Comparison of ENCODE assay signal across 16 cellular contexts in genomic region chr11:126430581-126431320, GRCh38.
DNase-seq lines count a peak whose midpoint lies in the region; ATAC-seq and TF ChIP-seq lines count a peak whose summit lies in the region.
"Had no signal": no experiment of that assay in that cellular context is flagged by ENCODE, and none has a peak within 500 bp of the region (broad histone marks: within the 10 kb centered on the region; RNA-seq: fewer than 3 reads in every experiment).

No MANE protein-coding gene starts in this region.

- H3K9me3 ChIP-seq in SK-N-SH (no peaks in the 10 kb centered on the region), stomach (no peaks in the 10 kb centered on the region)
- H3K9me3 ChIP-seq: testis had no signal

- H3K27ac ChIP-seq in SK-N-SH (ENCODE audit: low read depth in 2 of 2, low read length in 1 of 2) (peak overlapping the region in 1 of 2 experiments; percentile 79; a peak in 2 of 4 replicates), RWPE1 (peak overlapping the region; percentile 87), stomach (peak overlapping the region in 4 of 5 donors; percentile 47 to 67 (median 64))
- H3K27ac ChIP-seq: 22Rv1 had no signal

- TF ChIP-seq EP300 in SK-N-SH (IDR thresholded peaks at IDR 0.05; ENCODE audit: borderline replicate concordance in 1 of 2, low read depth in 1 of 2, low read length in 1 of 2) (no peak), stomach (IDR thresholded peaks at IDR 0.05) (no peak)

- TF ChIP-seq CTCF in SK-N-SH (IDR thresholded peaks at IDR 0.05) = no peak
- no peak for TF ChIP-seq CTCF in RWPE1 (conservative IDR thresholded peaks at IDR 0.05; ENCODE audit: low read depth)
- no peak for TF ChIP-seq CTCF in fibroblast of mammary gland (conservative IDR thresholded peaks at IDR 0.05; ENCODE audit: control insufficient read depth, insufficient read depth, low read depth, low read length)
- TF ChIP-seq CTCF in stomach (IDR thresholded peaks at IDR 0.05) = no peak

- H3K4me2 ChIP-seq in SK-N-SH = no peak overlapping the region; the same call in 1 of the 2 replicates

- intact Hi-C loops in stomach (cut with DNase I; ENCODE audit: low total_unique reads) = loop anchor here (10.0 kb wide), 1 partner anchor 914 kb away; no protein-coding TSS in a partner anchor

- ATAC-seq in SK-N-SH treated with all-trans-retinoic acid at 6 μM for 48 hours (no peak; the same call in 1 of the 3 replicates), GM19035 (IDR thresholded peaks at IDR 0.05; ENCODE audit: unreplicated experiment) (no peak)

- H3K27me3 ChIP-seq in SK-N-SH (ENCODE audit: insufficient read depth) (no peaks in the 10 kb centered on the region), stomach (no peaks in the 10 kb centered on the region)
- H3K27me3 ChIP-seq: testis had no signal

- H3K9ac ChIP-seq in SK-N-SH = no peak overlapping the region

- DNase-seq in SK-N-SH (no peak), RWPE1 (ENCODE audit: low spot score) (no peak), fibroblast of mammary gland (ENCODE audit: low read depth) (peak; percentile 40), stomach (no peak), NCI-H2081 (lab: John Stamatoyannopoulos, UW) (no peak), kidney glomerular epithelial cell (lab: John Stamatoyannopoulos, UW) (no peak)
- DNase-seq: activated naive CD4-positive, alpha-beta T cell; CD4-positive, alpha-beta memory T cell; NCI-H187; NCI-H526 treated with DMSO at 0.1 percent for 48 hours; stimulated activated CD4-positive, alpha-beta T cell treated with anti-CD3 and anti-CD28 coated beads, Interleukin-1b, Interleukin-23, amount 100 ng/mL, for 48 hours; T-helper 1 cell had no signal

- 93% methylated on average over 10 of the region's 10 CpGs for WGBS in SK-N-SH (ENCODE audit: low lambda C conversion rate)
- WGBS in stomach, 5 donors = 82 to 91% (median 84%) methylated on average over 10 of the region's 10 CpGs

- H3K4me3 ChIP-seq in SK-N-SH (ENCODE audit: low read depth in 2 of 2, low read length in 1 of 2) (no peak overlapping the region), fibroblast of mammary gland (ENCODE audit: control insufficient read depth, low read depth, low read length) (no peak overlapping the region), stomach (no peak overlapping the region)
- H3K4me3 ChIP-seq: testis had no signal

- H4K20me1 ChIP-seq in SK-N-SH (ENCODE audit: insufficient read depth) = no peaks in the 10 kb centered on the region

- TF ChIP-seq RAD21 in SK-N-SH (IDR thresholded peaks at IDR 0.05; ENCODE audit: low read length) = no peak

- H3K9me2 ChIP-seq in SK-N-SH = no peaks in the 10 kb centered on the region

- POLR2A ChIA-PET in SK-N-SH (lab: Yijun Ruan, JAX) = no interaction called here
- POLR2A ChIA-PET in RWPE1 (lab: Yijun Ruan, JAX; ENCODE audit: low non-redundant PET) = no interaction called here

- no peaks in the 10 kb centered on the region for H3K36me3 ChIP-seq in SK-N-SH (replicated peaks in 1 of 2; ENCODE audit: control insufficient read depth in 1 of 2, insufficient read depth in 2 of 2, low read length in 1 of 2)
- no peaks in the 10 kb centered on the region for H3K36me3 ChIP-seq in stomach

- TF ChIP-seq POLR2A in stomach (IDR thresholded peaks at IDR 0.05) = no peak

- no peaks in the 10 kb centered on the region for H3K79me2 ChIP-seq in SK-N-SH (ENCODE audit: insufficient read depth)

- H3K4me1 ChIP-seq in SK-N-SH (ENCODE audit: control insufficient read depth in 1 of 2, insufficient read depth in 2 of 2, low read depth in 1 of 2, low read length in 1 of 2) = peaks cover 0 to 14% of the 10 kb centered on the region in 2 experiments; a peak in 3 of 4 replicates
- peaks cover 0 to 19% (median 9%) of the 10 kb centered on the region in 4 donors for H3K4me1 ChIP-seq in stomach

- H2AFZ ChIP-seq in SK-N-SH (ENCODE audit: low read depth) = peak overlapping the region; percentile 85

- no peaks in the 10 kb centered on the region for H3F3A ChIP-seq in SK-N-SH (replicated peaks; ENCODE audit: insufficient read depth)

- CTCF ChIA-PET in SK-N-SH (lab: Yijun Ruan, JAX) (interaction anchor here (0.9 to 8.3 kb wide), 7 partner anchors 10 to 1591 kb away, joined by 3 to 41 read pairs (median 4); no protein-coding TSS in a partner anchor), RWPE1 (lab: Yijun Ruan, JAX) (interaction anchor here (0.7 to 3.4 kb wide), 4 partner anchors 9 to 120 kb away, joined by 3 to 15 read pairs (median 4); no protein-coding TSS in a partner anchor)

TF ChIP-seq in SK-N-SH, 30 proteins besides CTCF, POLR2A, EP300 and RAD21:
- no peak for TF ChIP-seq MAX (IDR thresholded peaks at IDR 0.05; ENCODE audit: low read depth)
- no peak for TF ChIP-seq RCOR1 (IDR thresholded peaks at IDR 0.05; ENCODE audit: low read length)
- peak; percentile 19; the same call in 1 of the 2 replicates for TF ChIP-seq TCF12 (IDR thresholded peaks at IDR 0.05)
- TF ChIP-seq IRF3 (IDR thresholded peaks at IDR 0.05; ENCODE audit: low read depth, low read length) = no peak

TF ChIP-seq in SK-N-SH treated with all-trans-retinoic acid at 6 μM for 48 hours, 23 proteins besides CTCF, POLR2A, EP300 and RAD21:
- no peak for TF ChIP-seq CREB5 (CRISPR knock-in tag; IDR thresholded peaks at IDR 0.05; ENCODE audit: low read depth)
- TF ChIP-seq PATZ1 (CRISPR knock-in tag; IDR thresholded peaks at IDR 0.05; ENCODE audit: borderline replicate concordance) = no peak
- TF ChIP-seq CSDC2 (CRISPR knock-in tag; IDR thresholded peaks at IDR 0.05) = no peak
- no peak for TF ChIP-seq ARNTL (CRISPR knock-in tag; IDR thresholded peaks at IDR 0.05; ENCODE audit: borderline replicate concordance, low read depth)
- TF ChIP-seq CSRNP3 (CRISPR knock-in tag; IDR thresholded peaks at IDR 0.05) = no peak
- no peak for TF ChIP-seq BACH2 (CRISPR knock-in tag; IDR thresholded peaks at IDR 0.05; ENCODE audit: borderline replicate concordance)
- TF ChIP-seq GLIS3 (CRISPR knock-in tag; IDR thresholded peaks at IDR 0.05) = no peak
- TF ChIP-seq ZNF565 (CRISPR knock-in tag; conservative IDR thresholded peaks at IDR 0.05; ENCODE audit: low read depth) = no peak
- TF ChIP-seq ISL1 (CRISPR knock-in tag; IDR thresholded peaks at IDR 0.05) = no peak
- TF ChIP-seq SNAI2 (CRISPR knock-in tag; IDR thresholded peaks at IDR 0.05) = no peak
- no peak for TF ChIP-seq TCF4 (CRISPR knock-in tag; IDR thresholded peaks at IDR 0.05; ENCODE audit: borderline replicate concordance)
